Comparison of ENCODE assay signal across 19 cellular contexts in the genomic region with DNA sequence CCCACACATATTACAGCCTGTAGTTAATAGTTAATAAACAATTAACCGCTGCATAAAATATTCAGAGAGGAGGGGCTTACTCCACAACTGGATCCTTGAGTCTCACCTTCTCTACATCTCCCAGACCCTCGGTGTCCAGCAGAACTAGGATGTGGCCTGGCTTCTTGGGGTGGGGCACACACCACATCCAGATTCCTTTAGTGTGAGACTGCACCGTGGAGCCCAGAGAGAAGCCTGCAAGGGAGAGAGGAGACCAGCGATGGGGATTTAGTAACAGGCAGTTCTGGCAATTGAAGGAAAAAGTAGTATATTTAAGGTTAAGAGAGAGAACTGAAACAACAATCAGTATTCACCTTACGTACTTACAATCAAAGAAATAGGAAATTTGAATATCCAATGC. TPM values are rescaled to one million over a fixed set of nuclear protein-coding genes. Genes with fewer than 3 reads are reported as not detected.
DNase-seq lines count a peak whose midpoint lies in the region; ATAC-seq, FAIRE-seq and TF ChIP-seq lines count a peak whose summit lies in the region.
"Had no signal": no experiment of that assay in that cellular context is flagged by ENCODE, and none has a peak within 500 bp of the region (broad histone marks: within the 10 kb centered on the region; RNA-seq: fewer than 3 reads in every experiment).

No MANE protein-coding gene starts in this region.

- BruUV-seq in HepG2 (replicated peaks; lab: Mats Ljungman, UMichigan) = no TSS peak

- TF ChIP-seq EP300 in HepG2 (IDR thresholded peaks at IDR 0.05; ENCODE audit: low read depth in 2 of 2, low read length in 2 of 2) (no peak), HepG2 (CRISPR knock-in tag; IDR thresholded peaks at IDR 0.05; ENCODE audit: borderline replicate concordance) (no peak)

- no peak for TF ChIP-seq POLR2A in HepG2 (IDR thresholded peaks at IDR 0.05; ENCODE audit: insufficient read depth in 1 of 2, low read depth in 2 of 2, low read length in 2 of 2)

- TF ChIP-seq CTCF in HepG2 (CRISPR knock-in tag; IDR thresholded peaks at IDR 0.05) (no peak), heart right ventricle (IDR thresholded peaks at IDR 0.05) (no peak)

- peaks cover 88% of the 10 kb centered on the region for H3K36me3 Mint-ChIP-seq in activated naive CD4-positive, alpha-beta T cell treated with anti-CD3 and anti-CD28 coated beads, Interleukin-2, amount 10 ng/mL, durations not matched to agents 7 days and 5 days
- H3K36me3 Mint-ChIP-seq in activated naive CD8-positive, alpha-beta T cell treated with anti-CD3 and anti-CD28 coated beads, Interleukin-2, amount 50 U/mL, for 24 hours (ENCODE audit: low read depth) = peaks cover 65% of the 10 kb centered on the region
- peaks cover 77% of the 10 kb centered on the region for H3K36me3 Mint-ChIP-seq in natural killer cell treated with Interleukin-12 subunit alpha and Interleukin-12 subunit beta and Interleukin-15 and Interleukin-18, amount 100 ng/mL, for 72 hours

- POLR2A ChIA-PET in HepG2 (lab: Yijun Ruan, JAX) = no interaction called here

- H3K9me3 ChIP-seq in HepG2 (ENCODE audit: low read length) (no peaks in the 10 kb centered on the region), heart right ventricle (no peaks in the 10 kb centered on the region)
- H3K9me3 ChIP-seq: HAP-1 had no signal

- 74% methylated on average over 5 of the region's 5 CpGs for WGBS in HepG2 (ENCODE audit: low lambda C conversion rate)
- 79 to 86% methylated on average over 5 of the region's 5 CpGs for WGBS in heart right ventricle, 2 donors

- H3K27me3 ChIP-seq in HepG2 (ENCODE audit: control insufficient read depth in 1 of 2, insufficient read depth in 2 of 2, low read length in 2 of 2) (no peaks in the 10 kb centered on the region), heart right ventricle (no peaks in the 10 kb centered on the region)

- H3K9me3 Mint-ChIP-seq in activated naive CD4-positive, alpha-beta T cell treated with anti-CD3 and anti-CD28 coated beads, Interleukin-2, amount 10 ng/mL, durations not matched to agents 7 days and 5 days = no peaks in the 10 kb centered on the region
- no peaks in the 10 kb centered on the region for H3K9me3 Mint-ChIP-seq in activated naive CD8-positive, alpha-beta T cell treated with anti-CD3 and anti-CD28 coated beads, Interleukin-2, amount 50 U/mL, for 24 hours
- H3K9me3 Mint-ChIP-seq in natural killer cell treated with Interleukin-12 subunit alpha and Interleukin-12 subunit beta and Interleukin-15 and Interleukin-18, amount 100 ng/mL, for 72 hours = no peaks in the 10 kb centered on the region

- H3K4me1 ChIP-seq in HepG2 (ENCODE audit: insufficient read depth, low read length) = peaks cover 9% of the 10 kb centered on the region
- H3K4me1 ChIP-seq in heart right ventricle = peaks cover 2 to 40% (median 14%) of the 10 kb centered on the region in 9 donors
- H3K4me1 ChIP-seq: HAP-1 had no signal

- H3K4me3 ChIP-seq in HepG2 (replicated peaks in 1 of 3; ENCODE audit: insufficient read depth in 1 of 3, low read depth in 2 of 3, low read length in 3 of 3) (no peak overlapping the region), heart right ventricle (peak overlapping the region in 1 of 10 donors; percentile 4)
- H3K4me3 ChIP-seq: HAP-1 had no signal

- peaks cover 57% of the 10 kb centered on the region for H3K4me1 Mint-ChIP-seq in activated naive CD4-positive, alpha-beta T cell treated with anti-CD3 and anti-CD28 coated beads, Interleukin-2, amount 10 ng/mL, durations not matched to agents 7 days and 5 days
- peaks cover 45% of the 10 kb centered on the region for H3K4me1 Mint-ChIP-seq in activated naive CD8-positive, alpha-beta T cell treated with anti-CD3 and anti-CD28 coated beads, Interleukin-2, amount 50 U/mL, for 24 hours
- peaks cover 35 to 55% of the 10 kb centered on the region in 2 donors for H3K4me1 Mint-ChIP-seq in natural killer cell treated with Interleukin-12 subunit alpha and Interleukin-12 subunit beta and Interleukin-15 and Interleukin-18, amount 100 ng/mL, for 72 hours (ENCODE audit: low read depth in 2 of 2)

- H3K27me3 Mint-ChIP-seq in activated naive CD4-positive, alpha-beta T cell treated with anti-CD3 and anti-CD28 coated beads, Interleukin-2, amount 10 ng/mL, durations not matched to agents 7 days and 5 days = no peaks in the 10 kb centered on the region
- H3K27me3 Mint-ChIP-seq in activated naive CD8-positive, alpha-beta T cell treated with anti-CD3 and anti-CD28 coated beads, Interleukin-2, amount 50 U/mL, for 24 hours = no peaks in the 10 kb centered on the region
- H3K27me3 Mint-ChIP-seq in natural killer cell treated with Interleukin-12 subunit alpha and Interleukin-12 subunit beta and Interleukin-15 and Interleukin-18, amount 100 ng/mL, for 72 hours = no peaks in the 10 kb centered on the region

- intact Hi-C loops in HepG2 (cut with micrococcal nuclease; ENCODE audit: unreplicated experiment) (no loop called here), heart right ventricle (cut with DNase I) (loop anchor here in 2 of 10 donors (5.0 kb wide), 1 partner anchor 38 kb away; a partner anchor contains a TSS)

- DNase-seq in activated naive CD4-positive, alpha-beta T cell treated with anti-CD3 and anti-CD28 coated beads, Interleukin-2, amount 10 ng/mL, durations not matched to agents 7 days and 5 days = no peak
- DNase-seq in activated naive CD4-positive, alpha-beta T cell treated with anti-CD3 and anti-CD28 coated beads, Interleukin-2, amount 50 U/mL, for 16 hours = no peak
- DNase-seq in NCI-H226 = peak; percentile 22
- DNase-seq in activated naive CD8-positive, alpha-beta T cell treated with anti-CD3 and anti-CD28 coated beads, Interleukin-2, amount 50 U/mL, for 24 hours = no peak
- no peak for DNase-seq in natural killer cell treated with Interleukin-12 subunit alpha and Interleukin-12 subunit beta and Interleukin-15 and Interleukin-18, amount 100 ng/mL, for 72 hours (ENCODE audit: low spot score)
- no peak for DNase-seq in HepG2 (ENCODE audit: low spot score)
- no peak for DNase-seq in heart right ventricle
- DNase-seq in CD1c-positive myeloid dendritic cell (ENCODE audit: extremely low spot score) = no peak
- DNase-seq: AML-193, IMR-90, Kasumi-1, NCI-H1930, NCI-H2171 treated with DMSO at 0.1 percent for 48 hours, NCI-H510A, NCI-H82, SIG-M5 had no signal

- H3K36me3 ChIP-seq in HepG2 (replicated peaks in 1 of 2; ENCODE audit: control insufficient read depth in 1 of 2, insufficient read depth in 2 of 2, low read length in 2 of 2) (no peaks in the 10 kb centered on the region), heart right ventricle (peaks cover 0 to 78% (median 34%) of the 10 kb centered on the region in 9 donors)
- H3K36me3 ChIP-seq: HAP-1 had no signal

- H3K4me2 ChIP-seq in HepG2 (ENCODE audit: low read depth, low read length) = no peak overlapping the region

- no peak for TF ChIP-seq RAD21 in HepG2 (CRISPR knock-in tag; IDR thresholded peaks at IDR 0.05)

- CTCF ChIA-PET in activated naive CD4-positive, alpha-beta T cell treated with anti-CD3 and anti-CD28 coated beads, Interleukin-2, amount 10 ng/mL, durations not matched to agents 7 days and 5 days (lab: Charles Lee) = no interaction called here
- CTCF ChIA-PET in HepG2 (lab: Yijun Ruan, JAX; ENCODE audit: low intra/inter-chr PET ratio, low total read pairs) = no interaction called here

- in situ Hi-C loops in HepG2 (cut with HindIII; ENCODE audit: extremely low pct_ligation_motif_present, low pct_unique_long_range_greater_than_20kb) = no loop called here

- peak overlapping the region; percentile 52 for H3K27ac Mint-ChIP-seq in activated naive CD4-positive, alpha-beta T cell treated with anti-CD3 and anti-CD28 coated beads, Interleukin-2, amount 10 ng/mL, durations not matched to agents 7 days and 5 days
- H3K27ac Mint-ChIP-seq in activated naive CD8-positive, alpha-beta T cell treated with anti-CD3 and anti-CD28 coated beads, Interleukin-2, amount 50 U/mL, for 24 hours = no peak overlapping the region
- peak overlapping the region; percentile 75 to 100 for H3K27ac Mint-ChIP-seq in natural killer cell treated with Interleukin-12 subunit alpha and Interleukin-12 subunit beta and Interleukin-15 and Interleukin-18, amount 100 ng/mL, for 72 hours

- ATAC-seq in activated naive CD8-positive, alpha-beta T cell treated with anti-CD3 and anti-CD28 coated beads, Interleukin-2, amount 50 U/mL, for 24 hours = no peak
- ATAC-seq in natural killer cell treated with Interleukin-12 subunit alpha and Interleukin-12 subunit beta and Interleukin-15 and Interleukin-18, amount 100 ng/mL, for 72 hours = no peak
- ATAC-seq in HepG2 (no peak), heart right ventricle (no peak)

- H2AFZ ChIP-seq in HepG2 (ENCODE audit: low read length) = no peak overlapping the region

- H3K4me3 Mint-ChIP-seq in activated naive CD4-positive, alpha-beta T cell treated with anti-CD3 and anti-CD28 coated beads, Interleukin-2, amount 10 ng/mL, durations not matched to agents 7 days and 5 days = peak overlapping the region; percentile 15
- H3K4me3 Mint-ChIP-seq in activated naive CD8-positive, alpha-beta T cell treated with anti-CD3 and anti-CD28 coated beads, Interleukin-2, amount 50 U/mL, for 24 hours = peak overlapping the region; percentile 5
- H3K4me3 Mint-ChIP-seq in natural killer cell treated with Interleukin-12 subunit alpha and Interleukin-12 subunit beta and Interleukin-15 and Interleukin-18, amount 100 ng/mL, for 72 hours = peak overlapping the region; percentile 98

- no peaks in the 10 kb centered on the region for H4K20me1 ChIP-seq in HepG2 (ENCODE audit: insufficient read depth, low read length)

- no peak for FAIRE-seq in HepG2 (lab: Jason Lieb, UNC)
- FAIRE-seq: GM18507, RCC 7860 had no signal

- no peak overlapping the region for H3K9ac ChIP-seq in HepG2 (ENCODE audit: insufficient read depth, low read depth, low read length)

- H3K27ac ChIP-seq in HepG2 (ENCODE audit: extremely low read length, insufficient read depth, low read length) (no peak overlapping the region), heart right ventricle (no peak overlapping the region)

- H3K79me2 ChIP-seq in HepG2 (ENCODE audit: insufficient read depth, low read length) = no peaks in the 10 kb centered on the region

RNA-seq across cellular contexts. Expression of a gene that starts 4.9 kb away (rescaled TPM):
- total RNA-seq in natural killer cell treated with Interleukin-12 subunit alpha and Interleukin-12 subunit beta and Interleukin-15 and Interleukin-18, amount 100 ng/mL, for 72 hours = 100 to 1,000 TPM; 154 to 241 TPM
- total RNA-seq in HepG2 (2016; rRNA removed; fragmentation: Illumina TruSeq; extraction: Trizol) = 2.3 and 2.6 TPM in 2 replicates
- 0.20 and 0.35 TPM in 2 replicates for total RNA-seq in HepG2 (2016; cell fraction: cytosol; rRNA removed; fragmentation: Illumina TruSeq; extraction: Trizol; ENCODE audit: low read depth)
- total RNA-seq in HepG2 (2016; cell fraction: insoluble cytoplasmic fraction; rRNA removed; fragmentation: Illumina TruSeq; extraction: Trizol) = 3.1 and 3.4 TPM in 2 replicates
- 0.62 and 1.1 TPM in 2 replicates for total RNA-seq in HepG2 (2016; cell fraction: membrane; rRNA removed; fragmentation: Illumina TruSeq; extraction: Trizol)
- total RNA-seq in HepG2 (2016; cell fraction: nucleus; rRNA removed; fragmentation: Illumina TruSeq; extraction: Trizol) = 5.0 and 5.5 TPM in 2 replicates
- 0.31 and 0.62 TPM in 2 replicates for polyA plus RNA-seq in HepG2 (2011; rRNA removed)
- 0.07 and 0.21 TPM in 2 replicates for polyA plus RNA-seq in HepG2 (2011; cell fraction: cytosol; rRNA removed)
- polyA plus RNA-seq in HepG2 (2011; cell fraction: nucleus; rRNA removed) = 0.55 and 1.2 TPM in 2 replicates
- 0.88 and 1.0 TPM in 2 replicates for polyA plus RNA-seq in HepG2 (2012)
- polyA plus RNA-seq in HepG2 (2016; cell fraction: cytosol; fragmentation: Illumina TruSeq; extraction: Trizol; ENCODE audit: low read depth) = 0.20 and 0.24 TPM in 2 replicates
- polyA plus RNA-seq in HepG2 (2016; cell fraction: insoluble cytoplasmic fraction; fragmentation: Illumina TruSeq; extraction: Trizol; ENCODE audit: low read depth) = 2.5 and 2.7 TPM in 2 replicates
- 0.54 and 0.56 TPM in 2 replicates for polyA plus RNA-seq in HepG2 (2016; cell fraction: membrane; fragmentation: Illumina TruSeq; extraction: Trizol; ENCODE audit: low read depth)
- polyA plus RNA-seq in HepG2 (2016; cell fraction: nucleus; fragmentation: Illumina TruSeq; extraction: Trizol; ENCODE audit: insufficient read depth, low read depth) = 2.3 and 4.9 TPM in 2 replicates
- 1.4 and 8.3 TPM in 2 replicates for polyA minus RNA-seq in HepG2 (2011; rRNA and poly(A)+ RNA removed; ENCODE audit: low replicate concordance)
- polyA minus RNA-seq in HepG2 (2011; cell fraction: cytosol; rRNA and poly(A)+ RNA removed) = 2.0 TPM in 1 of 2 replicates, not detected in the other
- polyA minus RNA-seq in HepG2 (2011; cell fraction: nucleus; rRNA and poly(A)+ RNA removed) = 6.4 and 15.5 TPM in 2 replicates
- 100 to 1,000 TPM in 1 of 10 donors, 10 to 100 TPM in 2, 1 to 10 TPM in 7; 4.1 to 119 (median 9.0) TPM for total RNA-seq in heart right ventricle
- polyA plus RNA-seq in heart right ventricle = 10 to 100 TPM in 1 of 2 donors, 1 to 10 TPM in 1; 5.8 to 10.2 TPM

RNA-seq across cellular contexts. Expression of a gene that starts 37.4 kb away (rescaled TPM):
- total RNA-seq in natural killer cell treated with Interleukin-12 subunit alpha and Interleukin-12 subunit beta and Interleukin-15 and Interleukin-18, amount 100 ng/mL, for 72 hours = 10 to 100 TPM; 36.6 to 88.6 TPM
- total RNA-seq in HepG2 (2016; rRNA removed; fragmentation: Illumina TruSeq; extraction: Trizol) (0.32 and 0.46 TPM in 2 replicates), heart right ventricle (10 to 100 TPM in 1 of 10 donors, 1 to 10 TPM in 9; 1.6 to 21.6 (median 6.3) TPM)
- total RNA-seq in HepG2 (2016; cell fraction: cytosol; rRNA removed; fragmentation: Illumina TruSeq; extraction: Trizol; ENCODE audit: low read depth) = not detected in 2 replicates
- 0.41 and 0.51 TPM in 2 replicates for total RNA-seq in HepG2 (2016; cell fraction: insoluble cytoplasmic fraction; rRNA removed; fragmentation: Illumina TruSeq; extraction: Trizol)
- total RNA-seq in HepG2 (2016; cell fraction: membrane; rRNA removed; fragmentation: Illumina TruSeq; extraction: Trizol) = 0.17 and 0.19 TPM in 2 replicates
- 0.31 and 1.8 TPM in 2 replicates for total RNA-seq in HepG2 (2016; cell fraction: nucleus; rRNA removed; fragmentation: Illumina TruSeq; extraction: Trizol)
- polyA plus RNA-seq in HepG2 (2011; rRNA removed) (0.16 and 0.56 TPM in 2 replicates), heart right ventricle (1 to 10 TPM; 2.9 to 5.8 TPM)
- 0.25 and 0.36 TPM in 2 replicates for polyA plus RNA-seq in HepG2 (2011; cell fraction: cytosol; rRNA removed)
- polyA plus RNA-seq in HepG2 (2011; cell fraction: nucleus; rRNA removed) = 0.23 and 0.42 TPM in 2 replicates
- polyA plus RNA-seq in HepG2 (2012) = 0.48 and 0.56 TPM in 2 replicates
- not detected in 2 replicates for polyA plus RNA-seq in HepG2 (2016; cell fraction: cytosol; fragmentation: Illumina TruSeq; extraction: Trizol; ENCODE audit: low read depth)
- polyA plus RNA-seq in HepG2 (2016; cell fraction: insoluble cytoplasmic fraction; fragmentation: Illumina TruSeq; extraction: Trizol; ENCODE audit: low read depth) = 0.52 and 0.87 TPM in 2 replicates
- not detected in 2 replicates for polyA plus RNA-seq in HepG2 (2016; cell fraction: membrane; fragmentation: Illumina TruSeq; extraction: Trizol; ENCODE audit: low read depth)
- 0.35 TPM in 1 of 2 replicates, not detected in the other for polyA plus RNA-seq in HepG2 (2016; cell fraction: nucleus; fragmentation: Illumina TruSeq; extraction: Trizol; ENCODE audit: insufficient read depth, low read depth)
- polyA minus RNA-seq in HepG2 (2011; rRNA and poly(A)+ RNA removed; ENCODE audit: low replicate concordance) = 12.2 TPM in 1 of 2 replicates, not detected in the other
- 0.79 and 0.97 TPM in 2 replicates for polyA minus RNA-seq in HepG2 (2011; cell fraction: cytosol; rRNA and poly(A)+ RNA removed)
- 0.37 and 0.64 TPM in 2 replicates for polyA minus RNA-seq in HepG2 (2011; cell fraction: nucleus; rRNA and poly(A)+ RNA removed)

Comparison
In these comparisons a context has a peak if more than half of its experiments do, and no peak if none do; other contexts are left out.
1. H3K4me3 Mint-ChIP-seq: peak in every context shown above with its lines; median percentile 98 in natural killer cell treated with Interleukin-12 subunit alpha and Interleukin-12 subunit beta and Interleukin-15 and Interleukin-18, amount 100 ng/mL, for 72 hours; 15 in activated naive CD4-positive, alpha-beta T cell treated with anti-CD3 and anti-CD28 coated beads, Interleukin-2, amount 10 ng/mL, durations not matched to agents 7 days and 5 days; 5 in activated naive CD8-positive, alpha-beta T cell treated with anti-CD3 and anti-CD28 coated beads, Interleukin-2, amount 50 U/mL, for 24 hours.